1 cellular context compared by ENCODE assay signal in the genomic region with DNA sequence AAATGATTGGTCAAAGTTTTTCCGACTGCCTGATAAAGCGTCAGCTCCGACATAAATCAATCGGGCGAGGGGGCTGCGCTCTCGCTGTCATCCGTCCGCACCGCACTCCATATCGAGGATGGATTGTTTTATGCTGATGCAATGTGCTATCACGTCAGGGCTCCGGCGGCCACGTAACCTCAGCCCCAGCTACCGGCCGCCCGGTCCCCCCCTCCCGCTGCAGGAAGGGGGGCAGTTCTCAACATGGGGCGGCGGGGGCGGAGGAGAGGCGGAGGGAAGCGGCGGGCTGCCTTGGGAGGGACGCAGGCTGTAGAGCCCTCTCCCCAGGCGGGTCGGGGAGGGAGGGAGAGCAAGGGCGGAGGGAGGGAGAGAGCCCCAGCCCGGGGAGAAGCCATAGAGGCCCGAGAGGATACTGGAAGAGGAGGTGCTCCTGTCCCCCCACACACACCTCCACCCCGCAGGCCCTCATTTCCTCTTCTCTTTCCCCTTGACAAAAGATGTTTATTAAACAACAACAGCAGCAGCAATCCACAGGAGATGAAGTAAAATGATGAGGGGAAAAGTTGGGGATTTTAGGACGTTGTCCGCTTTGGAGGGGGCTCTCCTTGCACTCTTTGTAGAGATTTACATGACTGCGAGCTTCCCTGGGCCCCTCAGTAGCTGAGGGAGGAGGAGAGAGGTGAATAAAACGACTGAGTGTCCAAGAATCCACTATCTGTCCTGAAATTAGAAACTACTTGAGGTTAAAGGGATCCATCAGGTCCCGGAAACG.
TF ChIP-seq lines count a peak whose summit lies in the region.

No MANE protein-coding gene starts in this region.

TF ChIP-seq in Ishikawa, 13 proteins besides CTCF, POLR2A, EP300 and RAD21 (continued from another document):
- TF ChIP-seq, protein P1, sequence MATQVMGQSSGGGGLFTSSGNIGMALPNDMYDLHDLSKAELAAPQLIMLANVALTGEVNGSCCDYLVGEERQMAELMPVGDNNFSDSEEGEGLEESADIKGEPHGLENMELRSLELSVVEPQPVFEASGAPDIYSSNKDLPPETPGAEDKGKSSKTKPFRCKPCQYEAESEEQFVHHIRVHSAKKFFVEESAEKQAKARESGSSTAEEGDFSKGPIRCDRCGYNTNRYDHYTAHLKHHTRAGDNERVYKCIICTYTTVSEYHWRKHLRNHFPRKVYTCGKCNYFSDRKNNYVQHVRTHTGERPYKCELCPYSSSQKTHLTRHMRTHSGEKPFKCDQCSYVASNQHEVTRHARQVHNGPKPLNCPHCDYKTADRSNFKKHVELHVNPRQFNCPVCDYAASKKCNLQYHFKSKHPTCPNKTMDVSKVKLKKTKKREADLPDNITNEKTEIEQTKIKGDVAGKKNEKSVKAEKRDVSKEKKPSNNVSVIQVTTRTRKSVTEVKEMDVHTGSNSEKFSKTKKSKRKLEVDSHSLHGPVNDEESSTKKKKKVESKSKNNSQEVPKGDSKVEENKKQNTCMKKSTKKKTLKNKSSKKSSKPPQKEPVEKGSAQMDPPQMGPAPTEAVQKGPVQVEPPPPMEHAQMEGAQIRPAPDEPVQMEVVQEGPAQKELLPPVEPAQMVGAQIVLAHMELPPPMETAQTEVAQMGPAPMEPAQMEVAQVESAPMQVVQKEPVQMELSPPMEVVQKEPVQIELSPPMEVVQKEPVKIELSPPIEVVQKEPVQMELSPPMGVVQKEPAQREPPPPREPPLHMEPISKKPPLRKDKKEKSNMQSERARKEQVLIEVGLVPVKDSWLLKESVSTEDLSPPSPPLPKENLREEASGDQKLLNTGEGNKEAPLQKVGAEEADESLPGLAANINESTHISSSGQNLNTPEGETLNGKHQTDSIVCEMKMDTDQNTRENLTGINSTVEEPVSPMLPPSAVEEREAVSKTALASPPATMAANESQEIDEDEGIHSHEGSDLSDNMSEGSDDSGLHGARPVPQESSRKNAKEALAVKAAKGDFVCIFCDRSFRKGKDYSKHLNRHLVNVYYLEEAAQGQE (IDR thresholded peaks at IDR 0.05; ENCODE audit: low read depth) = no peak
- no peak for TF ChIP-seq TEAD4 (IDR thresholded peaks at IDR 0.05)
